9 cellular contexts compared by ENCODE assay signal in the genomic region with DNA sequence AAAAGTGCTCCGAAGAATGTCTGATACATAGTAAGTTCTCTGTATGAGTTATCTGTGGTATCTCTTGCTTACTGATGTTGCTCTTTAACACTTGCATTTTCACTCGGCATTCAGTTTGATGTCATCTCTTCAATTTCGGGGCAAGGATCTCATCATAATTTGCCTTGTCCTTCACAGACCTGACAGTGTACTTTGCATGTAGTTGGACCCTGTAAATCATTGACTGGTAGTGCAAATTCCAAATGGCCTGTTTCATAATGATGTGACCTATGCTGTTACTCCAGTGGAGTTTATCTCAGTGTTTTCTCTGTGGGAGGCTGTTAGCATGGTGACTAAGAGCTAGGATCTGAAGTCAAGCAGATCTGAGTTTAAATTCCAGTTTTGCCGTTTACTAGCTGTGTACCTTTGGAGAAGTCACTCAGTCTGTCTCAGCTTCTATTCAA. TPM values are rescaled to one million over a fixed set of nuclear protein-coding genes. Genes with fewer than 3 reads are reported as not detected.
A peak's percentile ranks its signal among the peaks of the same experiment; 100 is the strongest.
DNase-seq lines count a peak whose midpoint lies in the region; ATAC-seq and TF ChIP-seq lines count a peak whose summit lies in the region.
"Had no signal": no experiment of that assay in that cellular context is flagged by ENCODE, and none has a peak within 500 bp of the region (broad histone marks: within the 10 kb centered on the region; RNA-seq: fewer than 3 reads in every experiment).

No MANE protein-coding gene starts in this region.

- H3K27me3 ChIP-seq in GM06990 (replicated peaks; ENCODE audit: control insufficient read depth, insufficient read depth, low read length) (no peaks in the 10 kb centered on the region), mucosa of stomach (ENCODE audit: control insufficient read depth, insufficient read depth, low read length) (no peaks in the 10 kb centered on the region), gastrocnemius medialis (no peaks in the 10 kb centered on the region)

- ATAC-seq in HG02571 (IDR thresholded peaks at IDR 0.05; ENCODE audit: unreplicated experiment), result peak; percentile 60
- no peak for ATAC-seq in GM18505 (IDR thresholded peaks at IDR 0.05; ENCODE audit: unreplicated experiment)
- no peak for ATAC-seq in gastrocnemius medialis

- TF ChIP-seq CTCF in GM06990 (IDR thresholded peaks at IDR 0.05; ENCODE audit: insufficient read depth, low read length, poor library complexity, severe bottlenecking) (no peak), gastrocnemius medialis (IDR thresholded peaks at IDR 0.05 in 4 of 5, conservative IDR thresholded peaks at IDR 0.05 in 1 of 5) (no peak)

- DNase-seq in GM06990 (ENCODE audit: extremely low read depth, insufficient read length) (peak; percentile 6), amniotic epithelial cell (ENCODE audit: low read depth) (peak; percentile 90), NCI-H82 treated with DMSO at 0.1 percent for 48 hours (lab: John Stamatoyannopoulos, UW; ENCODE audit: unreplicated experiment) (no peak), gastrocnemius medialis (no peak), inferior parietal cortex (ENCODE audit: extremely low spot score) (no peak)

- H3K27ac ChIP-seq in gastrocnemius medialis, result no peak overlapping the region
- H3K27ac ChIP-seq: SJSA1 had no signal

- H3K9me3 ChIP-seq in mucosa of stomach (ENCODE audit: control insufficient read depth, low read length) (no peaks in the 10 kb centered on the region), gastrocnemius medialis (no peaks in the 10 kb centered on the region)
- H3K9me3 ChIP-seq: SJSA1 had no signal

- no peaks in the 10 kb centered on the region for H3K36me3 ChIP-seq in GM06990 (ENCODE audit: control insufficient read depth, insufficient read depth, low read length)
- H3K36me3 ChIP-seq in mucosa of stomach (ENCODE audit: control insufficient read depth, insufficient read depth, low read length), result no peaks in the 10 kb centered on the region
- H3K36me3 ChIP-seq in gastrocnemius medialis, result no peaks in the 10 kb centered on the region
- H3K36me3 ChIP-seq: SJSA1 had no signal

- H3K4me1 ChIP-seq in mucosa of stomach (ENCODE audit: control insufficient read depth, insufficient read depth, low read length) (peaks cover 41% of the 10 kb centered on the region), gastrocnemius medialis (no peaks in the 10 kb centered on the region)
- H3K4me1 ChIP-seq: SJSA1 had no signal

- intact Hi-C loops in gastrocnemius medialis (cut with DNase I; ENCODE audit: low total_unique reads), result no loop called here

- peak overlapping the region; percentile 42 for H3K9ac ChIP-seq in mucosa of stomach (ENCODE audit: low read length)

- TF ChIP-seq POLR2A in GM18505 (IDR thresholded peaks at IDR 0.05; ENCODE audit: borderline replicate concordance, extremely low read depth, insufficient read depth, insufficient read length) (no peak), gastrocnemius medialis (IDR thresholded peaks at IDR 0.05) (no peak)

- H3K4me3 ChIP-seq in GM06990 (replicated peaks; ENCODE audit: low read depth, low read length) (no peak overlapping the region), mucosa of stomach (ENCODE audit: low read length) (no peak overlapping the region), gastrocnemius medialis (no peak overlapping the region)
- H3K4me3 ChIP-seq: SJSA1 had no signal

- in situ Hi-C loops in gastrocnemius medialis (cut with MboI; ENCODE audit: low sequenced_read_pairs in 4 of 4), result no loop called here

RNA-seq across cellular contexts. Expression of a gene that starts 34.2 kb away (rescaled TPM):
- total RNA-seq in gastrocnemius medialis, result 10 to 100 TPM; 33.4 to 42.8 (median 36.6) TPM

Comparison
In these comparisons a context has a peak if more than half of its experiments do, and no peak if none do; other contexts are left out.
1. DNase-seq: peak in GM06990 (single experiment) and amniotic epithelial cell (single experiment); none in NCI-H82 treated with DMSO at 0.1 percent for 48 hours (single experiment), gastrocnemius medialis (0 of 2) and inferior parietal cortex (single experiment).